ENCODE assay signal across 1 cellular context in genomic region chr6:130993292-130993765, GRCh38.
TF ChIP-seq lines count a peak whose summit lies in the region.

No MANE protein-coding gene starts in this region.

TF ChIP-seq in K562, 482 proteins besides CTCF, POLR2A, EP300 and RAD21 (continued from another document and continues in another):
- TF ChIP-seq ZNF407 (IDR thresholded peaks at IDR 0.05; ENCODE audit: low read depth) (no peak), ZNF592 (IDR thresholded peaks at IDR 0.05) (peak; percentile 69), ASH1L (IDR thresholded peaks at IDR 0.05; ENCODE audit: borderline replicate concordance, low read depth, partially characterized antibody) (no peak), LEF1 (IDR thresholded peaks at IDR 0.05) (0 out of 2 replicates have a peak, but pooled peaks have one; percentile 29), SMC3 (conservative IDR thresholded peaks at IDR 0.05; ENCODE audit: insufficient read depth, low read depth, low read length) (no peak), HEY1 (CRISPR knock-in tag; IDR thresholded peaks at IDR 0.05; ENCODE audit: borderline replicate concordance) (no peak), ZNF449 (CRISPR knock-in tag; IDR thresholded peaks at IDR 0.05) (no peak), ZNF133 (CRISPR knock-in tag; IDR thresholded peaks at IDR 0.05) (no peak), ZNF3 (CRISPR knock-in tag; IDR thresholded peaks at IDR 0.05) (no peak), ZNF764 (CRISPR knock-in tag; IDR thresholded peaks at IDR 0.05; ENCODE audit: low read depth) (no peak), SRF (CRISPR knock-in tag; IDR thresholded peaks at IDR 0.05) (no peak), ZNF311 (CRISPR knock-in tag; IDR thresholded peaks at IDR 0.05) (no peak), ZNF253 (CRISPR knock-in tag; conservative IDR thresholded peaks at IDR 0.05) (no peak), SOX6 (IDR thresholded peaks at IDR 0.05) (peak; percentile 46), GATAD2A (IDR thresholded peaks at IDR 0.05) (no peak), NR0B1 (IDR thresholded peaks at IDR 0.05; ENCODE audit: partially characterized antibody) (no peak), HNRNPLL (IDR thresholded peaks at IDR 0.05; ENCODE audit: low read depth, low read length, poor library complexity, severe bottlenecking) (no peak), KLF6 (CRISPR knock-in tag; IDR thresholded peaks at IDR 0.05; ENCODE audit: borderline replicate concordance) (0 out of 2 replicates have a peak, but pooled peaks have one; percentile 48), SIN3B (IDR thresholded peaks at IDR 0.05; ENCODE audit: low read depth) (no peak), ZBTB34 (CRISPR knock-in tag; IDR thresholded peaks at IDR 0.05) (no peak), STAT5A (IDR thresholded peaks at IDR 0.05; ENCODE audit: borderline replicate concordance, low read length) (peak; percentile 24; the same call in 1 of the 2 replicates), TRIM24 (IDR thresholded peaks at IDR 0.05) (peak in 1 of 2 experiments; percentile 65; a peak in 1 of 4 replicates), GABPB2 (CRISPR knock-in tag; conservative IDR thresholded peaks at IDR 0.05) (no peak), E4F1 (CRISPR knock-in tag; IDR thresholded peaks at IDR 0.05; ENCODE audit: borderline replicate concordance) (no peak), NFATC3 (IDR thresholded peaks at IDR 0.05) (no peak), FOXP4 (CRISPR knock-in tag; IDR thresholded peaks at IDR 0.05; ENCODE audit: borderline replicate concordance) (no peak), IFI16 (CRISPR knock-in tag; IDR thresholded peaks at IDR 0.05) (no peak), CHD4 (IDR thresholded peaks at IDR 0.05; ENCODE audit: insufficient read depth, insufficient replicate concordance, low read depth, low read length, poor library complexity, severe bottlenecking) (no peak), RBFOX2 (IDR thresholded peaks at IDR 0.05; ENCODE audit: low read depth, low read length) (peak; percentile 58), RNF2 (IDR thresholded peaks at IDR 0.05) (peak; percentile 75), PRMT5 (CRISPR knock-in tag; IDR thresholded peaks at IDR 0.05) (no peak), ZBTB2 (IDR thresholded peaks at IDR 0.05) (no peak), ZNF76 (CRISPR knock-in tag; IDR thresholded peaks at IDR 0.05; ENCODE audit: borderline replicate concordance) (no peak), CBFA2T2 (conservative IDR thresholded peaks at IDR 0.05) (peak; percentile 42), SMARCE1 (IDR thresholded peaks at IDR 0.05) (0 out of 2 replicates have a peak, but pooled peaks have one; percentile 12), ZFP1 (CRISPR knock-in tag; IDR thresholded peaks at IDR 0.05) (no peak), TBP (optimal IDR thresholded peaks at IDR 0.05; ENCODE audit: low read depth, low read length) (peak; percentile 57), RBM34 (IDR thresholded peaks at IDR 0.05; ENCODE audit: borderline replicate concordance, insufficient read depth, low read length) (no peak), FIP1L1 (IDR thresholded peaks at IDR 0.05; ENCODE audit: low read depth, low read length, poor library complexity, severe bottlenecking) (no peak)
